In genomic region chr20:48680650-48681049, GRCh38 we compare ENCODE assay signal across 24 cellular contexts.
DNase-seq lines count a peak whose midpoint lies in the region; ATAC-seq and TF ChIP-seq lines count a peak whose summit lies in the region.
"Had no signal": no experiment of that assay in that cellular context is flagged by ENCODE, and none has a peak within 500 bp of the region (broad histone marks: within the 10 kb centered on the region; RNA-seq: fewer than 3 reads in every experiment).

No MANE protein-coding gene starts in this region.

- DNase-seq in A673 (ENCODE audit: low spot score) (no peak), lower lobe of right lung (peak; percentile 1), prostate gland (ENCODE audit: low spot score) (peak; percentile 36), SKM-1 (lab: John Stamatoyannopoulos, UW; ENCODE audit: unreplicated experiment) (no peak), A172 (ENCODE audit: low spot score) (no peak), T-helper 1 cell (no peak)
- DNase-seq: CD4-positive, CD25-positive, alpha-beta regulatory T cell; DMS153; DND-41; H7; Kasumi-1; MV-4-11; NCI-H1105; NCI-H1436 treated with DMSO at 0.1 percent for 48 hours; NCI-H1930; NCI-H446; NCI-H524 treated with DMSO at 0.1 percent for 48 hours; NCI-H774; NK-92 treated with Interleukin-12 subunit alpha and Interleukin-12 subunit beta, amount 100 ng/mL, for 24 hours; PC-3 had no signal

- TF ChIP-seq CTCF in A673 (conservative IDR thresholded peaks at IDR 0.05; ENCODE audit: low read depth, low read length): no peak
- TF ChIP-seq CTCF in VCaP (conservative IDR thresholded peaks at IDR 0.05): no peak
- TF ChIP-seq CTCF in lower lobe of right lung (IDR thresholded peaks at IDR 0.05): no peak
- TF ChIP-seq CTCF in prostate gland (IDR thresholded peaks at IDR 0.05): no peak

- ATAC-seq in lower lobe of right lung: no peak
- ATAC-seq in HG03521 (IDR thresholded peaks at IDR 0.05; ENCODE audit: unreplicated experiment): no peak
- ATAC-seq: PC-3 had no signal

- H3K9me3 ChIP-seq in A673 (ENCODE audit: low read depth, low read length, poor library complexity, severe bottlenecking): no peaks in the 10 kb centered on the region
- H3K9me3 ChIP-seq in lower lobe of right lung: no peaks in the 10 kb centered on the region
- no peaks in the 10 kb centered on the region for H3K9me3 ChIP-seq in prostate gland
- H3K9me3 ChIP-seq: BLaER1 had no signal

- no peak overlapping the region for H3K4me3 ChIP-seq in A673 (ENCODE audit: low read depth, low read length, poor library complexity, severe bottlenecking)
- no peak overlapping the region for H3K4me3 ChIP-seq in lower lobe of right lung
- H3K4me3 ChIP-seq in prostate gland: no peak overlapping the region
- H3K4me3 ChIP-seq: BLaER1 had no signal

- no peak for TF ChIP-seq POLR2A in prostate gland (IDR thresholded peaks at IDR 0.05)

- POLR2A ChIA-PET in A673 (lab: Charles Lee; ENCODE audit: low non-redundant PET): no interaction called here

- intact Hi-C loops in A673 (cut with micrococcal nuclease; ENCODE audit: unreplicated experiment) (loop anchor here (5.0 kb wide), 1 partner anchor 147 kb away; the partner anchor contains the start of gene PREX1), lower lobe of right lung (cut with DNase I) (no loop called here), prostate gland (cut with DNase I) (no loop called here)

- H3K36me3 ChIP-seq in A673 (ENCODE audit: insufficient read depth, low read length, poor library complexity, severe bottlenecking) (peaks cover 67% of the 10 kb centered on the region), lower lobe of right lung (peaks cover 57% of the 10 kb centered on the region), prostate gland (no peaks in the 10 kb centered on the region)
- H3K36me3 ChIP-seq: BLaER1 had no signal

- 46% methylated on average over 7 of the region's 7 CpGs for WGBS in prostate gland

- no TSS peak for BruUV-seq in A673 (replicated peaks; lab: Mats Ljungman, UMichigan)

- H3K4me1 ChIP-seq in A673 (ENCODE audit: insufficient read depth, low read length, poor library complexity, severe bottlenecking) (peaks cover 49% of the 10 kb centered on the region), lower lobe of right lung (peaks cover 41% of the 10 kb centered on the region), prostate gland (replicated peaks) (peaks cover 15% of the 10 kb centered on the region)

- H3K27ac ChIP-seq in A673 (ENCODE audit: low read depth, low read length, poor library complexity, severe bottlenecking) (peak overlapping the region; percentile 92), VCaP (peak overlapping the region; percentile 91), lower lobe of right lung (no peak overlapping the region), prostate gland (no peak overlapping the region)
- H3K27ac ChIP-seq: 22Rv1, BLaER1 had no signal

- CTCF ChIA-PET in A673 (lab: Charles Lee): no interaction called here

- no peaks in the 10 kb centered on the region for H3K27me3 ChIP-seq in A673 (replicated peaks; ENCODE audit: insufficient read depth, low read depth, low read length, poor library complexity)
- H3K27me3 ChIP-seq in lower lobe of right lung (ENCODE audit: low read depth): no peaks in the 10 kb centered on the region
- H3K27me3 ChIP-seq in prostate gland (replicated peaks; ENCODE audit: insufficient read depth): no peaks in the 10 kb centered on the region
- H3K27me3 ChIP-seq: BLaER1 had no signal

Comparison
In these comparisons a context has a peak if more than half of its experiments do, and no peak if none do; other contexts are left out.
1. DNase-seq: peak in lower lobe of right lung (single experiment) and prostate gland (single experiment); none in A673 (single experiment), SKM-1 (single experiment), A172 (single experiment) and T-helper 1 cell (0 of 5).
2. H3K27ac ChIP-seq: peak in A673 (single experiment) and VCaP (single experiment); none in lower lobe of right lung (single experiment) and prostate gland (0 of 2).